8 cellular contexts compared by ENCODE assay signal in genomic region chr14:104724981-104725771, GRCh38. TPM values are rescaled to one million over a fixed set of nuclear protein-coding genes. Genes with fewer than 3 reads are reported as not detected.
DNase-seq lines count a peak whose midpoint lies in the region; ATAC-seq, FAIRE-seq and TF ChIP-seq lines count a peak whose summit lies in the region.

No MANE protein-coding gene starts in this region.

- no peaks in the 10 kb centered on the region for H3K9me1 ChIP-seq in keratinocyte (ENCODE audit: control insufficient read depth, extremely low read depth, insufficient read depth, low read length)

- peaks cover 0 to 7% (median 0%) of the 10 kb centered on the region in 4 donors for H3K4me1 Mint-ChIP-seq in CD4-positive, CD25-positive, alpha-beta regulatory T cell
- peaks cover 15% of the 10 kb centered on the region for H3K4me1 Mint-ChIP-seq in brain

- peaks cover 14% of the 10 kb centered on the region for H3K4me1 ChIP-seq in CD4-positive, CD25-positive, alpha-beta regulatory T cell (ENCODE audit: control insufficient read depth, insufficient read depth, low read length, poor library complexity, severe bottlenecking)
- peaks cover 6% of the 10 kb centered on the region for H3K4me1 ChIP-seq in keratinocyte (ENCODE audit: control insufficient read depth, extremely low read depth, insufficient read depth, low read length)
- H3K4me1 ChIP-seq in stomach, result peaks cover 29 to 56% (median 53%) of the 10 kb centered on the region in 4 donors

- 22 to 45% (median 32%) methylated on average over 21 to 24 of the region's 24 CpGs for WGBS in stomach, 5 donors
- WGBS in lower leg skin, 2 donors, result 38 to 39% methylated on average over 15 to 18 of the region's 24 CpGs

- no peak overlapping the region for H3K4me3 ChIP-seq in CD4-positive, CD25-positive, alpha-beta regulatory T cell (ENCODE audit: low read depth, low read length)
- H3K4me3 ChIP-seq in LNCaP clone FGC (ENCODE audit: low read depth, low read length) (peak overlapping the region; percentile 65), keratinocyte (ENCODE audit: control insufficient read depth in 2 of 3, extremely low read depth in 1 of 3, insufficient read depth in 2 of 3, low read depth in 1 of 3, low read length in 3 of 3) (peak overlapping the region in 1 of 3 experiments; percentile 34), stomach (peak overlapping the region; percentile 61 to 76 (median 66)), lower leg skin (ENCODE audit: low read depth, poor library complexity, severe bottlenecking) (no peak overlapping the region)

- no peak overlapping the region for H2AFZ ChIP-seq in keratinocyte (ENCODE audit: control insufficient read depth, low read length)

- H4K20me1 ChIP-seq in keratinocyte (ENCODE audit: control insufficient read depth, extremely low read depth, insufficient read depth, low read length), result peaks cover 3% of the 10 kb centered on the region

- no peaks in the 10 kb centered on the region for H3K36me3 Mint-ChIP-seq in CD4-positive, CD25-positive, alpha-beta regulatory T cell
- no peaks in the 10 kb centered on the region for H3K36me3 Mint-ChIP-seq in brain

- TF ChIP-seq CTCF in LNCaP clone FGC (IDR thresholded peaks at IDR 0.05; ENCODE audit: control insufficient read depth, extremely low read depth, insufficient read depth), result no peak
- TF ChIP-seq CTCF in brain (conservative IDR thresholded peaks at IDR 0.05), result peak in 1 of 2 experiments; percentile 17
- peak in 2 of 3 experiments; percentile 15 to 16 for TF ChIP-seq CTCF in keratinocyte (optimal IDR thresholded peaks at IDR 0.05 in 1 of 3, IDR thresholded peaks at IDR 0.05 in 1 of 3, conservative IDR thresholded peaks at IDR 0.05 in 1 of 3; ENCODE audit: extremely low read depth in 1 of 3, insufficient read depth in 2 of 3, low read length in 3 of 3)
- no peak for TF ChIP-seq CTCF in stomach (IDR thresholded peaks at IDR 0.05)
- no peak for TF ChIP-seq CTCF in lower leg skin (IDR thresholded peaks at IDR 0.05)

- FAIRE-seq in keratinocyte (lab: Jason Lieb, UNC), result no peak

- H3K9ac ChIP-seq in keratinocyte (ENCODE audit: control insufficient read depth, extremely low read depth, insufficient read depth, low read length), result no peak overlapping the region

- intact Hi-C loops in stomach (cut with DNase I; ENCODE audit: low total_unique reads), result no loop called here
- intact Hi-C loops in lower leg skin (cut with DNase I; ENCODE audit: low total_unique reads), result no loop called here

- H3K36me3 ChIP-seq in CD4-positive, CD25-positive, alpha-beta regulatory T cell (ENCODE audit: control insufficient read depth, insufficient read depth, low read length), result no peaks in the 10 kb centered on the region
- H3K36me3 ChIP-seq in keratinocyte (ENCODE audit: control insufficient read depth in 2 of 2, extremely low read depth in 1 of 2, insufficient read depth in 2 of 2, low read length in 2 of 2) (peaks cover 0 to 4% of the 10 kb centered on the region in 2 experiments), stomach (peaks cover 0 to 9% (median 3%) of the 10 kb centered on the region in 4 donors)

- TF ChIP-seq POLR2A in stomach (IDR thresholded peaks at IDR 0.05), result no peak
- no peak for TF ChIP-seq POLR2A in lower leg skin (IDR thresholded peaks at IDR 0.05)

- H3K27me3 ChIP-seq in CD4-positive, CD25-positive, alpha-beta regulatory T cell (ENCODE audit: control insufficient read depth, insufficient read depth, low read length), result no peaks in the 10 kb centered on the region
- H3K27me3 ChIP-seq in keratinocyte (ENCODE audit: control insufficient read depth, extremely low read depth, insufficient read depth, low read length) (peaks cover 5% of the 10 kb centered on the region), stomach (no peaks in the 10 kb centered on the region)

- no peak overlapping the region for H3K27ac ChIP-seq in CD4-positive, CD25-positive, alpha-beta regulatory T cell (ENCODE audit: insufficient read depth, low read length, poor library complexity, severe bottlenecking)
- H3K27ac ChIP-seq in keratinocyte (ENCODE audit: control insufficient read depth, insufficient read depth, low read length) (no peak overlapping the region), stomach (peak overlapping the region; percentile 1 to 81 (median 63))

- DNase-seq in CD4-positive, CD25-positive, alpha-beta regulatory T cell, result no peak
- no peak for DNase-seq in LNCaP clone FGC (ENCODE audit: low read depth)
- DNase-seq in keratinocyte (ENCODE audit: low read depth, low spot score), result no peak
- DNase-seq in stomach, result peak; percentile 45
- DNase-seq in lower leg skin (ENCODE audit: low spot score in 2 of 2), result no peak

- dilution Hi-C loops in keratinocyte (cut with MboI; ENCODE audit: extremely low pct_ligation_motif_present, low sequenced_read_pairs), result no loop called here

- H3K79me2 ChIP-seq in keratinocyte (ENCODE audit: control insufficient read depth, insufficient read depth, low read length), result no peaks in the 10 kb centered on the region

- H3K9me3 Mint-ChIP-seq in CD4-positive, CD25-positive, alpha-beta regulatory T cell, result no peaks in the 10 kb centered on the region
- H3K9me3 Mint-ChIP-seq in brain, result peaks cover 0 to 2% (median 0%) of the 10 kb centered on the region in 5 experiments

- peak overlapping the region; percentile 16 for H3K4me2 ChIP-seq in keratinocyte (ENCODE audit: control insufficient read depth, extremely low read depth, insufficient read depth, low read depth, low read length)

- no peaks in the 10 kb centered on the region for H3K9me3 ChIP-seq in CD4-positive, CD25-positive, alpha-beta regulatory T cell (ENCODE audit: control insufficient read depth in 2 of 2, low read length in 2 of 2)
- H3K9me3 ChIP-seq in keratinocyte (ENCODE audit: control insufficient read depth, low read depth, low read length) (no peaks in the 10 kb centered on the region), stomach (no peaks in the 10 kb centered on the region)

- H3K27me3 Mint-ChIP-seq in CD4-positive, CD25-positive, alpha-beta regulatory T cell, result peaks cover 4% of the 10 kb centered on the region
- peaks cover 8% of the 10 kb centered on the region for H3K27me3 Mint-ChIP-seq in brain

- TF ChIP-seq EP300 in stomach (IDR thresholded peaks at IDR 0.05), result no peak

- ATAC-seq in CD4-positive, CD25-positive, alpha-beta regulatory T cell (ENCODE audit: low read depth in 2 of 2), result no peak
- ATAC-seq in HG02884 (IDR thresholded peaks at IDR 0.05; ENCODE audit: unreplicated experiment) (no peak), HG02759 (IDR thresholded peaks at IDR 0.05; ENCODE audit: unreplicated experiment) (no peak)

- H3K4me3 Mint-ChIP-seq in CD4-positive, CD25-positive, alpha-beta regulatory T cell, result peak overlapping the region in 3 of 4 donors; percentile 44 to 71 (median 47)
- H3K4me3 Mint-ChIP-seq in brain, result peak overlapping the region; percentile 49 to 84 (median 78)

- peak overlapping the region in 1 of 3 donors; percentile 43 for H3K27ac Mint-ChIP-seq in CD4-positive, CD25-positive, alpha-beta regulatory T cell
- H3K27ac Mint-ChIP-seq in brain, result peak overlapping the region in 1 of 5 experiments; percentile 65

RNA-seq across cellular contexts. Expression of gene ADSS1, which starts 1.1 kb away (rescaled TPM):
- total RNA-seq in CD4-positive, CD25-positive, alpha-beta regulatory T cell, result 1.9 TPM
- polyA plus RNA-seq in CD4-positive, CD25-positive, alpha-beta regulatory T cell, result 1 to 10 TPM in 2 of 4 donors, under 1 TPM in 2; 0.10 to 1.7 (median 1.0) TPM
- polyA plus RNA-seq in brain (ENCODE audit: insufficient read depth, low read depth, low replicate concordance) (15.7 TPM), keratinocyte (1.7 to 4.9 TPM (median 1.8 TPM) in 3 replicates), stomach (10 to 100 TPM; 12.3 to 16.7 (median 14.5) TPM)
- polyA plus RNA-seq in keratinocyte (2011; ENCODE audit: low read depth), result 12.4 TPM
- 1.1 and 1.8 TPM in 2 replicates for polyA plus RNA-seq in keratinocyte (2011; cell fraction: cytosol; rRNA removed)
- polyA plus RNA-seq in keratinocyte (2011; cell fraction: nucleus; rRNA removed), result 7.2 and 9.8 TPM in 2 replicates
- 1.4 and 22.0 TPM in 2 replicates for polyA plus RNA-seq in keratinocyte (2012; ENCODE audit: low replicate concordance)
- polyA minus RNA-seq in keratinocyte, result 0.32 to 1.5 TPM (median 1.3 TPM) in 3 replicates
- 2.1 TPM for polyA minus RNA-seq in keratinocyte (2011; cell fraction: cytosol; rRNA and poly(A)+ RNA removed)
- polyA minus RNA-seq in keratinocyte (2011; cell fraction: nucleus; rRNA and poly(A)+ RNA removed), result 2.0 and 4.4 TPM in 2 replicates
- total RNA-seq in stomach (10 to 100 TPM in 1 of 5 donors, 1 to 10 TPM in 3, not detected in 1; 7.0 to 59.4 (median 7.6) TPM), lower leg skin (1 to 10 TPM; 5.5 to 8.7 (median 7.2) TPM)

RNA-seq across cellular contexts. Expression of gene SIVA1, which starts 27.8 kb away (rescaled TPM):
- total RNA-seq in CD4-positive, CD25-positive, alpha-beta regulatory T cell, result 82.6 TPM
- polyA plus RNA-seq in CD4-positive, CD25-positive, alpha-beta regulatory T cell, result 100 to 1,000 TPM; 234 to 281 (median 246) TPM
- polyA plus RNA-seq in brain (ENCODE audit: insufficient read depth, low read depth, low replicate concordance), result 130 TPM
- polyA plus RNA-seq in keratinocyte, result 33.5 to 63.3 TPM (median 35.3 TPM) in 3 replicates
- 9.6 TPM for polyA plus RNA-seq in keratinocyte (2011; ENCODE audit: low read depth)
- polyA plus RNA-seq in keratinocyte (2011; cell fraction: cytosol; rRNA removed), result 20.5 and 64.3 TPM in 2 replicates
- 31.3 and 53.0 TPM in 2 replicates for polyA plus RNA-seq in keratinocyte (2011; cell fraction: nucleus; rRNA removed)
- polyA plus RNA-seq in keratinocyte (2012; ENCODE audit: low replicate concordance), result 30.1 and 57.7 TPM in 2 replicates
- 7.4 to 12.8 TPM (median 12.5 TPM) in 3 replicates for polyA minus RNA-seq in keratinocyte
- 38.8 TPM for polyA minus RNA-seq in keratinocyte (2011; cell fraction: cytosol; rRNA and poly(A)+ RNA removed)
- polyA minus RNA-seq in keratinocyte (2011; cell fraction: nucleus; rRNA and poly(A)+ RNA removed), result 9.2 and 11.4 TPM in 2 replicates
- 100 to 1,000 TPM in 4 of 5 donors, 10 to 100 TPM in 1; 73.3 to 366 (median 252) TPM for total RNA-seq in stomach
- 100 to 1,000 TPM; 200 to 247 (median 213) TPM for polyA plus RNA-seq in stomach
- total RNA-seq in lower leg skin, result 100 to 1,000 TPM; 162 to 174 (median 168) TPM

RNA-seq across cellular contexts. Expression of gene INF2, which starts 35.8 kb away (rescaled TPM):
- total RNA-seq in CD4-positive, CD25-positive, alpha-beta regulatory T cell, result 74.3 TPM
- 1 to 10 TPM; 4.2 to 8.9 (median 6.6) TPM for polyA plus RNA-seq in CD4-positive, CD25-positive, alpha-beta regulatory T cell
- polyA plus RNA-seq in brain (ENCODE audit: insufficient read depth, low read depth, low replicate concordance), result 84.0 TPM
- polyA plus RNA-seq in keratinocyte, result 22.6 to 42.4 TPM (median 31.6 TPM) in 3 replicates
- 13.0 TPM for polyA plus RNA-seq in keratinocyte (2011; ENCODE audit: low read depth)
- 21.2 and 50.7 TPM in 2 replicates for polyA plus RNA-seq in keratinocyte (2011; cell fraction: cytosol; rRNA removed)
- 66.3 and 100 TPM in 2 replicates for polyA plus RNA-seq in keratinocyte (2011; cell fraction: nucleus; rRNA removed)
- 31.0 and 82.3 TPM in 2 replicates for polyA plus RNA-seq in keratinocyte (2012; ENCODE audit: low replicate concordance)
- 27.3 to 92.4 TPM (median 35.0 TPM) in 3 replicates for polyA minus RNA-seq in keratinocyte
- polyA minus RNA-seq in keratinocyte (2011; cell fraction: cytosol; rRNA and poly(A)+ RNA removed), result 74.2 TPM
- 56.2 and 58.6 TPM in 2 replicates for polyA minus RNA-seq in keratinocyte (2011; cell fraction: nucleus; rRNA and poly(A)+ RNA removed)
- total RNA-seq in stomach, result 100 to 1,000 TPM in 4 of 5 donors, 10 to 100 TPM in 1; 45.9 to 385 (median 184) TPM
- polyA plus RNA-seq in stomach, result 100 to 1,000 TPM in 1 of 3 donors, 10 to 100 TPM in 2; 74.7 to 113 (median 90.3) TPM
- 100 to 1,000 TPM in 1 of 4 donors, 10 to 100 TPM in 3; 63.8 to 121 (median 83.9) TPM for total RNA-seq in lower leg skin

Comparison
In these comparisons a context has a peak if more than half of its experiments do, and no peak if none do; other contexts are left out.
1. H3K27ac ChIP-seq: peak in stomach (5 of 5); none in CD4-positive, CD25-positive, alpha-beta regulatory T cell (single experiment) and keratinocyte (single experiment).
2. H3K4me3 ChIP-seq: peak in LNCaP clone FGC (single experiment) and stomach (4 of 4); none in CD4-positive, CD25-positive, alpha-beta regulatory T cell (single experiment) and lower leg skin (single experiment).
3. CTCF ChIP-seq: peak in keratinocyte (2 of 3); none in LNCaP clone FGC (single experiment), stomach (0 of 7) and lower leg skin (0 of 3).